Comparison of ENCODE assay signal across 28 cellular contexts in the genomic region with DNA sequence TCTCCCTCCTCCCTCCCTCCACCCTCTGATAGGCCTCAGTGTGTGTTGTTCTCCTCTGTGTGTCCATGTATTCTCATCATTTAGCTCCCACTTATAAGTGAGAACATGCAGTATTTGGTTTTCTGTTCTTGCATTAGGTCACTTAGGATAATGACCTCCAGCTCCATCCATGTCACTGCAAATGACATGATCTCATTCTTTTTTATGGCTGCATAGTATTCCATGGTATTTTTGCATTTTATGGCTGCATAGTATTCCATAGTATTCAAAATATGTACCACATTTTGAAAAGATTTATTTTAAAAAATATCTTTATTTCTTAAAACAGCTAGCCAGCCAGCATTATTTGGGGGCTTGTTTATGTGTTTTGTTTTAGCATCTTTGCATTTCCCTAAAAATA.
"Had no signal": no experiment of that assay in that cellular context is flagged by ENCODE, and none has a peak within 500 bp of the region (broad histone marks: within the 10 kb centered on the region; RNA-seq: fewer than 3 reads in every experiment).

No MANE protein-coding gene starts in this region.

- H3K4me3 ChIP-seq: stomach, suprapubic skin, testis, thoracic aorta, thyroid gland, tibial artery, tibial nerve, transverse colon, upper lobe of left lung, upper lobe of right lung, uterus, vagina had no signal

- DNase-seq: stimulated activated CD4-positive, alpha-beta T cell treated with anti-CD3 and anti-CD28 coated beads, Interleukin-4, amount 100 ng/mL, for 1 hour; stimulated activated CD4-positive, alpha-beta T cell treated with anti-CD3 and anti-CD28 coated beads, Interleukin-4, amount 100 ng/mL, for 24 hours; stimulated activated CD4-positive, alpha-beta T cell treated with anti-CD3 and anti-CD28 coated beads, Interleukin-4, amount 100 ng/mL, for 4 hours; stimulated activated CD8-positive, alpha-beta memory T cell treated with anti-CD3 and anti-CD28 coated beads, Interleukin-4, amount 100 ng/mL, for 48 hours; stimulated activated naive B cell treated with anti-CD40 and anti-IgM and Interleukin-4, amounts not matched to agents 10 μg/mL and 1 μg/mL and 100 μg/mL, for 72 hours; stimulated activated naive CD4-positive, alpha-beta T cell; stimulated activated naive CD4-positive, alpha-beta T cell treated with Interleukin-2 at 50 U/mL for 16 hours; stimulated activated naive CD8-positive, alpha-beta T cell treated with anti-CD3 and anti-CD28 coated beads, Interleukin-15, amount 100 ng/mL, for 72 hours; stimulated activated naive CD8-positive, alpha-beta T cell treated with anti-CD3 and anti-CD28 coated beads, Interleukin-15, Interleukin-2, amounts not matched to agents 100 U/mL and 50 U/mL, for 24 hours; stomach; substantia nigra; testis; thyroid gland; tibial artery; transverse colon; trophoblast cell; upper lobe of left lung; upper lobe of right lung; uterus had no signal

- H3K27ac ChIP-seq: stomach, suprapubic skin, testis, thoracic aorta, thyroid gland, tibial artery, tibial nerve, transverse colon, upper lobe of left lung, upper lobe of right lung, uterus, vagina had no signal

- H3K4me3 Mint-ChIP-seq: stimulated activated effector memory CD8-positive, alpha-beta T cell treated with anti-CD3 and anti-CD28 coated beads, Interleukin-12 subunit alpha, Interleukin-12 subunit beta, amount 100 ng/mL, for 72 hours; stimulated activated memory B cell treated with anti-CD40 and anti-IgM and Interleukin-4, amounts not matched to agents 10 μg/mL and 1 μg/mL and 100 μg/mL, for 72 hours; stimulated activated naive B cell treated with anti-CD40 and anti-IgM and Interleukin-4, amounts not matched to agents 10 μg/mL and 1 μg/mL and 100 μg/mL, for 72 hours; stimulated activated naive CD8-positive, alpha-beta T cell treated with anti-CD3 and anti-CD28 coated beads, Interleukin-15, amount 100 ng/mL, for 72 hours; stimulated activated naive CD8-positive, alpha-beta T cell treated with anti-CD3 and anti-CD28 coated beads, Interleukin-15, Interleukin-2, amounts not matched to agents 100 ng/mL and 50 ng/mL, for 24 hours; type B pancreatic cell had no signal

- H3K36me3 ChIP-seq: stomach, suprapubic skin, thoracic aorta, thyroid gland, tibial artery, tibial nerve, transverse colon, upper lobe of left lung, upper lobe of right lung, uterus, vagina had no signal

- ATAC-seq: stimulated activated effector memory CD8-positive, alpha-beta T cell treated with anti-CD3 and anti-CD28 coated beads, Interleukin-12 subunit alpha, Interleukin-12 subunit beta, amount 100 ng/mL, for 72 hours; stimulated activated memory B cell treated with anti-CD40 and anti-IgM and Interleukin-4, amounts not matched to agents 10 μg/mL and 1 μg/mL and 100 μg/mL, for 72 hours; stimulated activated naive B cell treated with anti-CD40 and anti-IgM and Interleukin-4, amounts not matched to agents 10 μg/mL and 1 μg/mL and 100 μg/mL, for 72 hours; stimulated activated naive CD8-positive, alpha-beta T cell treated with anti-CD3 and anti-CD28 coated beads, Interleukin-15, amount 100 ng/mL, for 72 hours; stimulated activated naive CD8-positive, alpha-beta T cell treated with anti-CD3 and anti-CD28 coated beads, Interleukin-15, Interleukin-2, amounts not matched to agents 100 U/mL and 50 U/mL, for 24 hours; upper lobe of right lung had no signal

- H3K9me3 Mint-ChIP-seq: stimulated activated naive CD8-positive, alpha-beta T cell treated with anti-CD3 and anti-CD28 coated beads, Interleukin-15, amount 100 ng/mL, for 72 hours; stimulated activated naive CD8-positive, alpha-beta T cell treated with anti-CD3 and anti-CD28 coated beads, Interleukin-15, Interleukin-2, amounts not matched to agents 100 ng/mL and 50 ng/mL, for 24 hours had no signal

- FAIRE-seq: urothelium cell line had no signal

- H3K9me3 ChIP-seq: suprapubic skin, testis, thoracic aorta, thyroid gland, tibial artery, tibial nerve, transverse colon, upper lobe of right lung, uterus, vagina had no signal

- H3K4me1 ChIP-seq: stomach, suprapubic skin, testis, thyroid gland, tibial artery, tibial nerve, transverse colon, upper lobe of left lung, upper lobe of right lung, uterus, vagina had no signal

- H3K27me3 ChIP-seq: suprapubic skin, testis, thyroid gland, tibial artery, tibial nerve, transverse colon, upper lobe of left lung, vagina had no signal

- H3K36me3 Mint-ChIP-seq: stimulated activated effector memory CD8-positive, alpha-beta T cell treated with anti-CD3 and anti-CD28 coated beads, Interleukin-12 subunit alpha, Interleukin-12 subunit beta, amount 100 ng/mL, for 72 hours; stimulated activated memory B cell treated with anti-CD40 and anti-IgM and Interleukin-4, amounts not matched to agents 10 μg/mL and 1 μg/mL and 100 μg/mL, for 72 hours; type B pancreatic cell had no signal

- H3K27ac Mint-ChIP-seq: stimulated activated naive B cell treated with anti-CD40 and anti-IgM and Interleukin-4, amounts not matched to agents 10 μg/mL and 1 μg/mL and 100 μg/mL, for 72 hours; stimulated activated naive CD8-positive, alpha-beta T cell treated with anti-CD3 and anti-CD28 coated beads, Interleukin-15, amount 100 ng/mL, for 72 hours; stimulated activated naive CD8-positive, alpha-beta T cell treated with anti-CD3 and anti-CD28 coated beads, Interleukin-15, Interleukin-2, amounts not matched to agents 100 ng/mL and 50 ng/mL, for 24 hours; type B pancreatic cell had no signal
